Comparison of ENCODE assay signal across 22 cellular contexts in the genomic region with DNA sequence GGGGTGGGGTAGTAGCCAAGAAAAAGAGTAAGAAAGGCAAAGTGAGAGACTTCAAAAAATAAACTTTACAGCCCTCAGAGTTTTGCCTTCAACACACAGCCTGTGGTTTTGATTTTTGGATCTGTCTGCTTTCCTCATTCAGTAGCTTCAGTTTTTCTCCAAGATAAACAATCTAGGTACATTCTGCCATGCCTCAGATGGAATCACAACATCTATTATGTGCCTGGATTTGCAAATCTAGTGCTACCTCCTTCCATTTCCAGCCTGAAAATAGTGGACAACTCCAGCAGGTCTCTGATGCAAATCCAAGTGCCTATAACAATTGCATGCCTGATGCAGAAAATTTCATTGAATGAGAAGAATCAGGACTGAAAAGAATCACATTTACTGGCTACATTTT.
DNase-seq lines count a peak whose midpoint lies in the region; ATAC-seq, FAIRE-seq and TF ChIP-seq lines count a peak whose summit lies in the region.
"Had no signal": no experiment of that assay in that cellular context is flagged by ENCODE, and none has a peak within 500 bp of the region (broad histone marks: within the 10 kb centered on the region; RNA-seq: fewer than 3 reads in every experiment).

No MANE protein-coding gene starts in this region.

- H3K27ac ChIP-seq in VCaP (peak overlapping the region; percentile 20), prostate gland (no peak overlapping the region), lower lobe of right lung (no peak overlapping the region)
- H3K27ac ChIP-seq: 22Rv1; A549; BLaER1 treated with 17β-estradiol and CSF1 and Interleukin-3, amounts not matched to agents 10 nM and 100 nM; C4-2B had no signal

- no peak overlapping the region for H3K4me3 ChIP-seq in prostate gland
- H3K4me3 ChIP-seq in lower lobe of right lung, result no peak overlapping the region
- H3K4me3 ChIP-seq: A549; BLaER1 treated with 17β-estradiol and CSF1 and Interleukin-3, amounts not matched to agents 10 nM and 100 nM; GM12878 had no signal

- intact Hi-C loops in prostate gland (cut with DNase I), result no loop called here
- intact Hi-C loops in lower lobe of right lung (cut with DNase I), result no loop called here

- ATAC-seq in lower lobe of right lung (no peak), GM21723 (IDR thresholded peaks at IDR 0.05; ENCODE audit: unreplicated experiment) (no peak)
- ATAC-seq: A549, GM12878 had no signal

- H3K36me3 ChIP-seq in prostate gland, result no peaks in the 10 kb centered on the region
- H3K36me3 ChIP-seq in lower lobe of right lung, result no peaks in the 10 kb centered on the region
- H3K36me3 ChIP-seq: BLaER1 treated with 17β-estradiol and CSF1 and Interleukin-3, amounts not matched to agents 10 nM and 100 nM had no signal

- TF ChIP-seq CTCF in VCaP (conservative IDR thresholded peaks at IDR 0.05), result no peak
- TF ChIP-seq CTCF in prostate gland (IDR thresholded peaks at IDR 0.05), result no peak
- no peak for TF ChIP-seq CTCF in lower lobe of right lung (IDR thresholded peaks at IDR 0.05)

- TF ChIP-seq POLR2A in GM12892 (IDR thresholded peaks at IDR 0.05; ENCODE audit: low read depth, low read length) (no peak), prostate gland (IDR thresholded peaks at IDR 0.05) (no peak)

- FAIRE-seq in GM12892 (lab: Jason Lieb, UNC), result peak; percentile 76
- FAIRE-seq: A549, GM12878, GM19239 had no signal

- no peaks in the 10 kb centered on the region for H3K4me1 ChIP-seq in prostate gland (replicated peaks)
- H3K4me1 ChIP-seq in lower lobe of right lung, result no peaks in the 10 kb centered on the region
- H3K4me1 ChIP-seq: A549; BLaER1 treated with 17β-estradiol and CSF1 and Interleukin-3, amounts not matched to agents 10 nM and 100 nM had no signal

- H3K27me3 ChIP-seq in prostate gland (replicated peaks; ENCODE audit: insufficient read depth) (no peaks in the 10 kb centered on the region), lower lobe of right lung (ENCODE audit: low read depth) (no peaks in the 10 kb centered on the region)
- H3K27me3 ChIP-seq: BLaER1 treated with 17β-estradiol and CSF1 and Interleukin-3, amounts not matched to agents 10 nM and 100 nM had no signal

- DNase-seq in GM12892 (ENCODE audit: insufficient read length) (no peak), prostate gland (ENCODE audit: low spot score) (peak; percentile 31), lower lobe of right lung (no peak)
- DNase-seq: AML-193; CD4-positive, alpha-beta T cell; CD8-positive, alpha-beta memory T cell; COR-L47; DMS 273 treated with DMSO at 0.1 percent for 48 hours; DMS153; DMS53; DMS79; DND-41; EL; GDM1 had no signal

- H3K9me3 ChIP-seq in prostate gland (no peaks in the 10 kb centered on the region), lower lobe of right lung (no peaks in the 10 kb centered on the region)
- H3K9me3 ChIP-seq: A549 had no signal
